32 cellular contexts compared by ENCODE assay signal in genomic region chr6:65876668-65877067, GRCh38.
"Had no signal": no experiment of that assay in that cellular context is flagged by ENCODE, and none has a peak within 500 bp of the region (broad histone marks: within the 10 kb centered on the region; RNA-seq: fewer than 3 reads in every experiment).

No MANE protein-coding gene starts in this region.

- H3K9me3 ChIP-seq: ascending aorta, body of pancreas, breast epithelium had no signal

- H3K4me3 ChIP-seq: adrenal gland, ascending aorta, body of pancreas, breast epithelium, cardiac muscle cell had no signal

- H3K27ac ChIP-seq: adrenal gland, ascending aorta, body of pancreas, brain microvascular endothelial cell, breast epithelium, cardiac muscle cell had no signal

- H3K36me3 ChIP-seq: adrenal gland, ascending aorta, brain microvascular endothelial cell, breast epithelium, cardiac muscle cell had no signal

- DNase-seq: activated effector memory CD4-positive, alpha-beta T cell treated with anti-CD3 and anti-CD28 coated beads, Interleukin-2, amount 50 U/mL, for 16 hours; activated effector memory CD4-positive, alpha-beta T cell treated with Interleukin-2 at 50 U/mL for 16 hours; activated gamma-delta T cell; activated gamma-delta T cell treated with Interleukin-2 at 50 U/mL for 16 hours; activated naive CD4-positive, alpha-beta T cell; activated naive CD4-positive, alpha-beta T cell treated with anti-CD3 and anti-CD28 coated beads for 36 hours; activated naive CD4-positive, alpha-beta T cell treated with anti-CD3 and anti-CD28 coated beads, Interleukin-2, amount 10 ng/mL, durations not matched to agents 7 days and 5 days; activated naive CD4-positive, alpha-beta T cell treated with anti-CD3 and anti-CD28 coated beads, Interleukin-2, amount 50 U/mL, for 16 hours; activated naive CD4-positive, alpha-beta T cell treated with Interleukin-2 at 50 U/mL for 16 hours; activated naive CD8-positive, alpha-beta T cell treated with anti-CD3 and anti-CD28 coated beads for 36 hours; activated naive CD8-positive, alpha-beta T cell treated with anti-CD3 and anti-CD28 coated beads, Interleukin-2, amount 10 ng/mL, durations not matched to agents 7 days and 5 days; activated naive CD8-positive, alpha-beta T cell treated with anti-CD3 and anti-CD28 coated beads, Interleukin-2, amount 50 U/mL, for 24 hours; activated T-cell treated with anti-CD3 and anti-CD28 coated beads, Interleukin-2, amount 50 U/mL, for 4 hours; activated T-cell treated with anti-CD3 and anti-CD28 coated beads, Interleukin-2, amount 50 U/mL, for 48 hours; activated T-cell treated with anti-CD3 and anti-CD28 coated beads, Interleukin-2, amount 50 U/mL, for 72 hours; adrenal gland; amniotic stem cell; amygdala; anterior cingulate cortex; aorta; body of pancreas; brain microvascular endothelial cell; caudate nucleus; central memory CD4-positive, alpha-beta T cell; cerebellar nuclear complex had no signal

- H3K27me3 ChIP-seq: adrenal gland, ascending aorta, body of pancreas, brain microvascular endothelial cell, breast epithelium, cardiac muscle cell had no signal

- FAIRE-seq: astrocyte, bronchial epithelial cell had no signal

- ATAC-seq: activated naive CD4-positive, alpha-beta T cell treated with anti-CD3 and anti-CD28 coated beads, Interleukin-2, amount 50 U/mL, for 72 hours; activated naive CD8-positive, alpha-beta T cell treated with anti-CD3 and anti-CD28 coated beads, Interleukin-2, amount 50 U/mL, for 24 hours; activated T-cell treated with anti-CD3 and anti-CD28 coated beads, Interleukin-2, amount 50 U/mL, for 4 hours; activated T-cell treated with anti-CD3 and anti-CD28 coated beads, Interleukin-2, amount 50 U/mL, for 72 hours; activated T-helper 17 cell treated with anti-CD3 and anti-CD28 coated beads, Interleukin-2, amount 50 U/mL, for 72 hours; body of pancreas had no signal

- H3K4me1 ChIP-seq: ascending aorta, body of pancreas, breast epithelium had no signal
